In the genomic region with DNA sequence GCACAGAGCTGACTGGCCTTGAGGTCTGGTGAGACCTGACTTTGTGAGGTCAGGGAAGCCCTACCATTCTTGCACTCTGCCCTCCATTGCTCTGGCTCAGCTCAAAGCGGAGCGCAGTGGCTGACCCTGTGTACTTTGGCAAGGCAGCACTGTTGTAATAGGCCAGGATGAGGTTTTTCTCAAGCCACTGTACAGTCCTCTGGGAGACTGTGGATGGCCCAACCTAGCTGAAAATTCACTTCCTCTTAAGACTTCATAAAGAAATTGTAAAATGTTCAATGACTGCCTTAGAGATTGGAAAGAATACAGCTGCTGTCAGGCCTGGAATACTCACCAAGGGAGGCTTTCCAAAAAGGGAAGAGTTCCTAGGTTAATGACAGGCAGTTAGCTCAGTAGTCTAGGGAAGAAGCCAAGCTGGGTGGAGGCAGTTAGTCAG, we compare ENCODE assay signal across 14 cellular contexts.
DNase-seq lines count a peak whose midpoint lies in the region; ATAC-seq and TF ChIP-seq lines count a peak whose summit lies in the region.
"Had no signal": no experiment of that assay in that cellular context is flagged by ENCODE, and none has a peak within 500 bp of the region (broad histone marks: within the 10 kb centered on the region; RNA-seq: fewer than 3 reads in every experiment).

No MANE protein-coding gene starts in this region.

- H3K9ac ChIP-seq in liver (ENCODE audit: low read depth in 1 of 2, low read length in 2 of 2) = no peak overlapping the region

- ATAC-seq in upper lobe of left lung (ENCODE audit: low FRiP score in 2 of 2) (peak; percentile 28 to 79), HG03280 (IDR thresholded peaks at IDR 0.05; ENCODE audit: unreplicated experiment) (no peak)
- ATAC-seq: CD8-positive, alpha-beta T cell; esophagus mucosa had no signal

- WGBS in liver = 27% methylated on average over 2 of the region's 2 CpGs
- 79% methylated on average over 2 of the region's 2 CpGs; no CpG with 5 or more reads in 1 of the 2 donors for WGBS in upper lobe of left lung, 2 donors

- TF ChIP-seq RAD21 in liver (IDR thresholded peaks at IDR 0.05) = no peak

- H3K9me3 ChIP-seq in liver (ENCODE audit: control insufficient read depth in 4 of 4, low read length in 3 of 4) (no peaks in the 10 kb centered on the region), upper lobe of left lung (no peaks in the 10 kb centered on the region)
- H3K9me3 ChIP-seq: SJCRH30 had no signal

- H3K27ac ChIP-seq in liver (ENCODE audit: low read depth in 1 of 2, low read length in 2 of 2) (no peak overlapping the region), upper lobe of left lung (no peak overlapping the region)
- H3K27ac ChIP-seq: 22Rv1, SJCRH30 had no signal

- TF ChIP-seq CTCF in fibroblast of mammary gland (conservative IDR thresholded peaks at IDR 0.05; ENCODE audit: control insufficient read depth, insufficient read depth, low read depth, low read length) = no peak
- TF ChIP-seq CTCF in liver (IDR thresholded peaks at IDR 0.05; ENCODE audit: low read depth, low read length, missing input control) = no peak
- no peak for TF ChIP-seq CTCF in upper lobe of left lung (IDR thresholded peaks at IDR 0.05)

- H3K4me1 ChIP-seq in liver (ENCODE audit: control insufficient read depth in 4 of 4, insufficient read depth in 4 of 4, low read length in 3 of 4) (peaks cover 0 to 6% (median 0%) of the 10 kb centered on the region in 4 donors), upper lobe of left lung (no peaks in the 10 kb centered on the region)
- H3K4me1 ChIP-seq: SJCRH30 had no signal

- H3K4me3 ChIP-seq in fibroblast of mammary gland (ENCODE audit: control insufficient read depth, low read depth, low read length) (no peak overlapping the region), liver (ENCODE audit: low read depth in 1 of 3, low read length in 3 of 3) (no peak overlapping the region), upper lobe of left lung (no peak overlapping the region)
- H3K4me3 ChIP-seq: SJCRH30 had no signal

- H3K36me3 ChIP-seq in liver (ENCODE audit: control insufficient read depth in 4 of 4, insufficient read depth in 3 of 4, low read depth in 1 of 4, low read length in 3 of 4) (no peaks in the 10 kb centered on the region), upper lobe of left lung (no peaks in the 10 kb centered on the region)
- H3K36me3 ChIP-seq: SJCRH30 had no signal

- H3K27me3 ChIP-seq in liver (ENCODE audit: control insufficient read depth in 4 of 4, insufficient read depth in 4 of 4, low read length in 3 of 4) (no peaks in the 10 kb centered on the region), upper lobe of left lung (no peaks in the 10 kb centered on the region)
- H3K27me3 ChIP-seq: SJCRH30 had no signal

- no peak for TF ChIP-seq EP300 in upper lobe of left lung (IDR thresholded peaks at IDR 0.05)

- peak; percentile 56 for DNase-seq in SIG-M5 treated with dmso at 0.1 percent for 504 hours (lab: John Stamatoyannopoulos, UW; ENCODE audit: unreplicated experiment)
- no peak for DNase-seq in SIG-M5 (lab: John Stamatoyannopoulos, UW)
- peak; percentile 71 for DNase-seq in fibroblast of mammary gland (ENCODE audit: low read depth)
- DNase-seq in upper lobe of left lung = peak in 1 of 2 donors; percentile 35
- no peak for DNase-seq in hippocampal formation (lab: John Stamatoyannopoulos, UW)
- no peak for DNase-seq in activated CD4-positive, alpha-beta T cell treated with anti-CD3 and anti-CD28 coated beads for 48 hours
- DNase-seq: activated naive CD4-positive, alpha-beta T cell treated with anti-CD3 and anti-CD28 coated beads for 36 hours; CD8-positive, alpha-beta T cell; SJCRH30; substantia nigra had no signal

- TF ChIP-seq POLR2A in upper lobe of left lung (IDR thresholded peaks at IDR 0.05) = no peak

TF ChIP-seq in liver, 16 proteins besides CTCF, POLR2A, EP300 and RAD21:
- peak; percentile 85 for TF ChIP-seq NR2F2 (IDR thresholded peaks at IDR 0.05)
- TF ChIP-seq ATF3 (IDR thresholded peaks at IDR 0.05) = no peak
- peak in 1 of 2 donors; percentile 10 for TF ChIP-seq JUND (IDR thresholded peaks at IDR 0.05)
- TF ChIP-seq REST (IDR thresholded peaks at IDR 0.05) = no peak
- TF ChIP-seq FOXA1 (IDR thresholded peaks at IDR 0.05) = peak; percentile 47
- TF ChIP-seq HNF4A (conservative IDR thresholded peaks at IDR 0.05) = peak; percentile 58 to 68
- TF ChIP-seq TAF1 (conservative IDR thresholded peaks at IDR 0.05) = no peak
- TF ChIP-seq FOXA2 (IDR thresholded peaks at IDR 0.05) = peak; percentile 70
- no peak for TF ChIP-seq MAX (IDR thresholded peaks at IDR 0.05)
- TF ChIP-seq HNF4G (IDR thresholded peaks at IDR 0.05) = peak; percentile 14
- peak; percentile 66 for TF ChIP-seq YY1 (IDR thresholded peaks at IDR 0.05)
- no peak for TF ChIP-seq EGR1 (IDR thresholded peaks at IDR 0.05; ENCODE audit: low read depth in 2 of 2)
- peak; percentile 69 to 70 for TF ChIP-seq RXRA (IDR thresholded peaks at IDR 0.05)
- TF ChIP-seq GABPA (IDR thresholded peaks at IDR 0.05 in 1 of 2, conservative IDR thresholded peaks at IDR 0.05 in 1 of 2) = no peak
- TF ChIP-seq SP1 (IDR thresholded peaks at IDR 0.05) = peak; percentile 50
- TF ChIP-seq ZBTB33 (IDR thresholded peaks at IDR 0.05) = no peak

Comparison
In these comparisons a context has a peak if more than half of its experiments do, and no peak if none do; other contexts are left out.
1. DNase-seq: peak in SIG-M5 treated with dmso at 0.1 percent for 504 hours (single experiment) and fibroblast of mammary gland (single experiment); none in SIG-M5 (single experiment), hippocampal formation (0 of 2) and activated CD4-positive, alpha-beta T cell treated with anti-CD3 and anti-CD28 coated beads for 48 hours (single experiment).